In the genomic region with DNA sequence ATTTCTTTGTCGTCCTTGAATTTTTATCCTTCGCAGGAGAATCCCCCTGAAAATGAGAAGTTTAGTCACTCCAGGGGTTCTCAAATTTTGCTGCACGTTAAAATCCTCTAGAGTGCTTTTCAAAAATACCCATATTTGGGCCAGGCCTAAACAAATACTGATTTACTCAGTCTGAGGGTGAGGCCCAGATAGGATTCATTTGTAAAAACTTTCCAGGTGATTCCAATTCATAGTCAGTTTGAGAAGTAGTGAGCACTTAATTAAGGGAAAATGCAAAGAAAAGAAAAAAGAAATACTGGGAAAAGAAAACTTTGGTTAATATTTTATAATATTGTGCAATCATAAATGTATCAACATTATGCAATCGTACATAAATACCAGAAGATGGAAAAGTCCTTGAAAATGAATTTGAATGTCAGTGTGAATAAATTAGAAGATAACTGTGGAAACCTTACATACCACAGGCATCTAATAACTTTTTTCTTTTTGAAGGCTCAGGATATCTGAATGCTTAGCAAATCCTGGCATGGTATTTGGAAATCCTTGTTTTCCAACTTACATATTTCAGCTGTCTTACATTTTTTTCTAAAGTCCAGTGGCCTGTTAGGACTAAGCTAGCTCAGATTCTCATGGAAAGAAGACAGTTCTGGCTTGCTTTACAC, we compare ENCODE assay signal across 1 cellular context.
A peak's percentile ranks its signal among the peaks of the same experiment; 100 is the strongest.
TF ChIP-seq lines count a peak whose summit lies in the region.

No MANE protein-coding gene starts in this region.

TF ChIP-seq in H1, 55 proteins besides CTCF, POLR2A, EP300 and RAD21:
- TF ChIP-seq PHF8 (conservative IDR thresholded peaks at IDR 0.05; ENCODE audit: low read depth, low read length) (no peak), CEBPB (IDR thresholded peaks at IDR 0.05; ENCODE audit: low read depth, low read length) (peak; percentile 45; the same call in 1 of the 2 replicates)
- TF ChIP-seq, protein P1, sequence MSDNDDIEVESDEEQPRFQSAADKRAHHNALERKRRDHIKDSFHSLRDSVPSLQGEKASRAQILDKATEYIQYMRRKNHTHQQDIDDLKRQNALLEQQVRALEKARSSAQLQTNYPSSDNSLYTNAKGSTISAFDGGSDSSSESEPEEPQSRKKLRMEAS (IDR thresholded peaks at IDR 0.05): no peak
TF ChIP-seq in H1: peak in this region for 1.
